ENCODE assay signal across 11 cellular contexts in the genomic region with DNA sequence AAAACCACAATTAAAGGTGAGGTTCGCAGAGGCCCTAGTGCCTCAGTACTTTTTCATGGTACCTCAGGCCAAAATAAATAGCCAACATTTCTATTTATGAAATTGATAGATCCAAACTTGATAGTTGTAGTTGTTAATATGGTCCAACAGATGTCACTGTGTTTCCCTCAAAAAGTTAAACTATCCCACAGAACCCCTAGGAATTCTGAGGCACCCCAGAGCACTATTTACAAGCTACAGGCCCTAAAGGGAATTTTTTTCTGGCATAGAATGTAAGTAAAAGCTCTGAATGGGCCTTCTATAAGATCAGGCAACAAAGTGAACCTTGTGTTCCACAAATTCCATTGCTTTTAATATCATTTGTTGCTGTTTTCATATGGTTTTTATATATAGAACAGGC. TPM values are rescaled to one million over a fixed set of nuclear protein-coding genes. Genes with fewer than 3 reads are reported as not detected.
DNase-seq lines count a peak whose midpoint lies in the region; ATAC-seq and TF ChIP-seq lines count a peak whose summit lies in the region.
"Had no signal": no experiment of that assay in that cellular context is flagged by ENCODE, and none has a peak within 500 bp of the region (broad histone marks: within the 10 kb centered on the region; RNA-seq: fewer than 3 reads in every experiment).

No MANE protein-coding gene starts in this region.

- ATAC-seq in GM21717 (IDR thresholded peaks at IDR 0.05; ENCODE audit: unreplicated experiment) = no peak
- ATAC-seq: sciatic nerve had no signal

- peak overlapping the region; percentile 80 for H3K4me3 Mint-ChIP-seq in neural crest cell

- H3K4me3 ChIP-seq in KMS-11 (IDR thresholded peaks at IDR 0.05; ENCODE audit: insufficient read depth, low read depth, low read length) (no peak overlapping the region), choroid plexus epithelial cell (ENCODE audit: low read depth, low read length) (no peak overlapping the region)

- peak; percentile 58 for TF ChIP-seq CTCF in KMS-11 (conservative IDR thresholded peaks at IDR 0.05; ENCODE audit: low read depth, low read length)
- peak; percentile 50 for TF ChIP-seq CTCF in choroid plexus epithelial cell (conservative IDR thresholded peaks at IDR 0.05; ENCODE audit: low read depth, low read length)
- peak; percentile 54 for TF ChIP-seq CTCF in neural crest cell (conservative IDR thresholded peaks at IDR 0.05)

- H3K9me3 Mint-ChIP-seq in neural crest cell = no peaks in the 10 kb centered on the region

- no peaks in the 10 kb centered on the region for H3K27me3 Mint-ChIP-seq in neural crest cell (ENCODE audit: low read depth)

- peak; percentile 50 for DNase-seq in DMS 273 (lab: John Stamatoyannopoulos, UW; ENCODE audit: unreplicated experiment)
- no peak for DNase-seq in DMS 273 treated with DMSO at 0.1 percent for 48 hours (lab: John Stamatoyannopoulos, UW)
- peak; percentile 58 for DNase-seq in choroid plexus epithelial cell (ENCODE audit: low read depth)
- DNase-seq in neural crest cell (ENCODE audit: low read depth, low spot score) = no peak
- DNase-seq in T-helper 1 cell = no peak
- no peak for DNase-seq in stimulated activated CD8-positive, alpha-beta memory T cell treated with anti-CD3 and anti-CD28 coated beads, Interleukin-4, amount 100 ng/mL, for 48 hours
- DNase-seq: SHP77 treated with DMSO at 0.1 percent for 48 hours, substantia nigra had no signal

- no peaks in the 10 kb centered on the region for H3K36me3 Mint-ChIP-seq in neural crest cell (ENCODE audit: low read depth)

- peaks cover 11% of the 10 kb centered on the region for H3K79me2 ChIP-seq in KMS-11 (ENCODE audit: insufficient read depth, low read depth)

- H3K4me1 ChIP-seq in KMS-11 (ENCODE audit: low read depth, poor library complexity, severe bottlenecking) = peaks cover 4% of the 10 kb centered on the region

- no peak overlapping the region for H3K4me2 ChIP-seq in KMS-11

- no peaks in the 10 kb centered on the region for H3K27me3 ChIP-seq in KMS-11 (ENCODE audit: insufficient read depth, low read depth)

- H3K4me1 Mint-ChIP-seq in neural crest cell = peaks cover 29% of the 10 kb centered on the region

- no peak overlapping the region for H3K27ac ChIP-seq in KMS-11

- no peak overlapping the region for H3K27ac Mint-ChIP-seq in neural crest cell (ENCODE audit: unreplicated experiment)

- 0 out of 2 replicates have a peak, but pooled peaks cover 4% of the 10 kb centered on the region for H4K20me1 ChIP-seq in KMS-11 (ENCODE audit: insufficient read depth)

- no peak overlapping the region for H2AFZ ChIP-seq in KMS-11 (ENCODE audit: low read depth)

- H3K36me3 ChIP-seq in KMS-11 (ENCODE audit: insufficient read depth) = no peaks in the 10 kb centered on the region

- H3K9ac ChIP-seq in KMS-11 = no peak overlapping the region

RNA-seq across cellular contexts. Expression of gene ARL4A, which starts 3.8 kb away (rescaled TPM):
- 65.0 and 71.1 TPM in 2 replicates for total RNA-seq in neural crest cell

Comparison
In these comparisons a context has a peak if more than half of its experiments do, and no peak if none do; other contexts are left out.
1. DNase-seq: peak in DMS 273 (single experiment) and choroid plexus epithelial cell (single experiment); none in DMS 273 treated with DMSO at 0.1 percent for 48 hours (single experiment), neural crest cell (single experiment), T-helper 1 cell (0 of 5) and stimulated activated CD8-positive, alpha-beta memory T cell treated with anti-CD3 and anti-CD28 coated beads, Interleukin-4, amount 100 ng/mL, for 48 hours (single experiment).
2. Peak in every context shown above with its lines, with median percentiles within 50 percentile points of each other: CTCF ChIP-seq.